2 cellular contexts compared by ENCODE assay signal in genomic region chr2:26457695-26458364, GRCh38.
TF ChIP-seq lines count a peak whose summit lies in the region.

No MANE protein-coding gene starts in this region.

TF ChIP-seq in Ishikawa, 13 proteins besides CTCF, POLR2A, EP300 and RAD21 (continued from another document):
- TF ChIP-seq CREB1 (IDR thresholded peaks at IDR 0.05; ENCODE audit: low read depth) = no peak
- no peak for TF ChIP-seq REST (IDR thresholded peaks at IDR 0.05; ENCODE audit: low read depth)
- TF ChIP-seq TAF1 (IDR thresholded peaks at IDR 0.05; ENCODE audit: low read depth) = no peak
- no peak for TF ChIP-seq YY1 (IDR thresholded peaks at IDR 0.05; ENCODE audit: low read depth)
- TF ChIP-seq MAX (IDR thresholded peaks at IDR 0.05) = 0 out of 2 replicates have a peak, but pooled peaks have one; percentile 20
- no peak for TF ChIP-seq EGR1 (IDR thresholded peaks at IDR 0.05)
- TF ChIP-seq CEBPB (IDR thresholded peaks at IDR 0.05) = no peak
- TF ChIP-seq TCF12 (IDR thresholded peaks at IDR 0.05; ENCODE audit: low read depth) = peak; percentile 70
- TF ChIP-seq USF1 (IDR thresholded peaks at IDR 0.05) = peak; percentile 21; the same call in 1 of the 2 replicates
- TF ChIP-seq FOXM1 (IDR thresholded peaks at IDR 0.05; ENCODE audit: borderline replicate concordance, low read depth) = no peak
- TF ChIP-seq ZBTB7A (IDR thresholded peaks at IDR 0.05; ENCODE audit: low read depth) = peak; percentile 62; the same call in 1 of the 2 replicates
- TF ChIP-seq NFIC (IDR thresholded peaks at IDR 0.05) = peak; percentile 76

TF ChIP-seq in H1, 55 proteins besides CTCF, POLR2A, EP300 and RAD21:
- TF ChIP-seq CHD7 (IDR thresholded peaks at IDR 0.05; ENCODE audit: insufficient replicate concordance, low read length) (no peak), CBX5 (IDR thresholded peaks at IDR 0.05; ENCODE audit: low read depth, low read length) (no peak), CEBPB (IDR thresholded peaks at IDR 0.05; ENCODE audit: low read depth, low read length) (no peak), KDM5A (IDR thresholded peaks at IDR 0.05; ENCODE audit: low read length) (no peak), POU5F1 (IDR thresholded peaks at IDR 0.05; ENCODE audit: low read depth, low read length) (no peak)
